ENCODE assay signal across 24 cellular contexts in the genomic region with DNA sequence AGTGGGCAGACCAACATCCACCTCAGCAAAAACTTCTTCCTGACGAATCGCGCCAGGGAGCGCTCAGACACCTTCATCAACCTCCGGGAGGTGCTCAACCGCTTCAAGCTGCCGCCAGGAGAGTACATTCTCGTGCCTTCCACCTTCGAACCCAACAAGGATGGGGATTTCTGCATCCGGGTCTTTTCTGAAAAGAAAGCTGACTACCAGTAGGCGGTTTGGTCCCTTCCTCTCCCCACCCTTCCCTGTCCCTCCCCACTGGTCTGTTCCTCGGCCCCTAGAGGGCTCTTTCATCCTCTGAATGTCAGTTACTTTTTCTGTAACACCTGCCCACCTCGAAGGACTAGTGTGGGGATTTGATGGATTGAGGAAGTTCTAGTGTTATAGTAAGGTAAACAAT. TPM values are rescaled to one million over a fixed set of nuclear protein-coding genes. Genes with fewer than 3 reads are reported as not detected.
DNase-seq lines count a peak whose midpoint lies in the region; ATAC-seq and TF ChIP-seq lines count a peak whose summit lies in the region.
"Had no signal": no experiment of that assay in that cellular context is flagged by ENCODE, and none has a peak within 500 bp of the region (broad histone marks: within the 10 kb centered on the region; RNA-seq: fewer than 3 reads in every experiment).

No MANE protein-coding gene starts in this region.

- no peaks in the 10 kb centered on the region for H3K9me3 ChIP-seq in A673 (ENCODE audit: low read depth, low read length, poor library complexity, severe bottlenecking)

- H3K27me3 Mint-ChIP-seq in effector memory CD8-positive, alpha-beta T cell: no peaks in the 10 kb centered on the region
- H3K27me3 Mint-ChIP-seq: activated naive CD8-positive, alpha-beta T cell treated with anti-CD3 and anti-CD28 coated beads for 36 hours; stimulated activated naive CD8-positive, alpha-beta T cell treated with anti-CD3 and anti-CD28 coated beads, Interleukin-15, amount 100 ng/mL, for 72 hours had no signal

- POLR2A ChIA-PET in A673 (lab: Charles Lee; ENCODE audit: low non-redundant PET): no interaction called here

- no peak for DNase-seq in A673 (ENCODE audit: low spot score)
- DNase-seq in ELF-1 (ENCODE audit: low read depth, low spot score): peak; percentile 72
- peak; percentile 22 for DNase-seq in NCI-H69 (lab: John Stamatoyannopoulos, UW)
- DNase-seq in effector memory CD8-positive, alpha-beta T cell: no peak
- DNase-seq in EL: no peak
- no peak for DNase-seq in DMS153 (lab: John Stamatoyannopoulos, UW)
- DNase-seq: activated CD4-positive, alpha-beta T cell treated with anti-CD3 and anti-CD28 coated beads, Interleukin-2, amount 50 U/mL, for 48 hours; activated naive CD8-positive, alpha-beta T cell treated with anti-CD3 and anti-CD28 coated beads for 36 hours; activated T-cell treated with anti-CD3 and anti-CD28 coated beads, Interleukin-2, amount 50 U/mL, for 1 hour; AML-193; cortex of kidney; foreskin fibroblast; GF-D8; hypothalamus; KG1; NCI-H2029; stimulated activated CD4-positive, alpha-beta T cell treated with anti-CD3 and anti-CD28 coated beads, Interleukin-2, amount 100 ng/mL, for 24 hours; stimulated activated naive CD8-positive, alpha-beta T cell treated with anti-CD3 and anti-CD28 coated beads, Interleukin-15, amount 100 ng/mL, for 72 hours; trophoblast cell had no signal

- H3K4me3 ChIP-seq in A673 (ENCODE audit: low read depth, low read length, poor library complexity, severe bottlenecking): no peak overlapping the region
- H3K4me3 ChIP-seq: GM12878 had no signal

- CTCF ChIA-PET in A673 (lab: Charles Lee): no interaction called here

- no TSS peak for BruUV-seq in A673 (replicated peaks; lab: Mats Ljungman, UMichigan)

- H3K4me1 ChIP-seq in A673 (ENCODE audit: insufficient read depth, low read length, poor library complexity, severe bottlenecking): no peaks in the 10 kb centered on the region

- 0 out of 2 replicates have a peak, but pooled peaks have one; percentile 15 for TF ChIP-seq CTCF in A673 (conservative IDR thresholded peaks at IDR 0.05; ENCODE audit: low read depth, low read length)

- no peak for ATAC-seq in effector memory CD8-positive, alpha-beta T cell (replicated peaks)
- ATAC-seq in GM21447 (IDR thresholded peaks at IDR 0.05; ENCODE audit: unreplicated experiment) (no peak), HG03342 (IDR thresholded peaks at IDR 0.05; ENCODE audit: unreplicated experiment) (no peak)
- ATAC-seq: GM12878; stimulated activated naive CD8-positive, alpha-beta T cell treated with anti-CD3 and anti-CD28 coated beads, Interleukin-15, amount 100 ng/mL, for 72 hours had no signal

- peaks cover 82% of the 10 kb centered on the region for H3K36me3 Mint-ChIP-seq in effector memory CD8-positive, alpha-beta T cell (ENCODE audit: insufficient read depth)

- H3K27ac Mint-ChIP-seq in effector memory CD8-positive, alpha-beta T cell: peak overlapping the region; percentile 44 to 59
- H3K27ac Mint-ChIP-seq: activated naive CD8-positive, alpha-beta T cell treated with anti-CD3 and anti-CD28 coated beads for 36 hours; nephron; T-helper 1 cell treated with Interleukin-12 subunit alpha and Interleukin-12 subunit beta and Interleukin-4 antibody, amounts not matched to agents 30 μg/mL and 1 μg/mL, for 36 hours had no signal

- H3K27me3 ChIP-seq in A673 (replicated peaks; ENCODE audit: insufficient read depth, low read depth, low read length, poor library complexity): no peaks in the 10 kb centered on the region

- no peak overlapping the region for H3K27ac ChIP-seq in A673 (ENCODE audit: low read depth, low read length, poor library complexity, severe bottlenecking)

- intact Hi-C loops in A673 (cut with micrococcal nuclease; ENCODE audit: unreplicated experiment): no loop called here

- peaks cover 46% of the 10 kb centered on the region for H3K36me3 ChIP-seq in A673 (ENCODE audit: insufficient read depth, low read length, poor library complexity, severe bottlenecking)

- no peak overlapping the region for H3K4me3 Mint-ChIP-seq in effector memory CD8-positive, alpha-beta T cell
- H3K4me3 Mint-ChIP-seq: activated naive CD8-positive, alpha-beta T cell treated with anti-CD3 and anti-CD28 coated beads for 36 hours; nephron; stimulated activated naive CD8-positive, alpha-beta T cell treated with anti-CD3 and anti-CD28 coated beads, Interleukin-15, amount 100 ng/mL, for 72 hours; T-helper 1 cell treated with Interleukin-12 subunit alpha and Interleukin-12 subunit beta and Interleukin-4 antibody, amounts not matched to agents 30 μg/mL and 1 μg/mL, for 36 hours had no signal

- H3K9me3 Mint-ChIP-seq in effector memory CD8-positive, alpha-beta T cell: no peaks in the 10 kb centered on the region
- H3K9me3 Mint-ChIP-seq: activated naive CD8-positive, alpha-beta T cell treated with anti-CD3 and anti-CD28 coated beads for 36 hours; nephron; stimulated activated naive CD8-positive, alpha-beta T cell treated with anti-CD3 and anti-CD28 coated beads, Interleukin-15, amount 100 ng/mL, for 72 hours; T-helper 1 cell treated with Interleukin-12 subunit alpha and Interleukin-12 subunit beta and Interleukin-4 antibody, amounts not matched to agents 30 μg/mL and 1 μg/mL, for 36 hours had no signal

- no peaks in the 10 kb centered on the region for H3K4me1 Mint-ChIP-seq in effector memory CD8-positive, alpha-beta T cell (ENCODE audit: low read depth in 2 of 2)
- H3K4me1 Mint-ChIP-seq: activated naive CD8-positive, alpha-beta T cell treated with anti-CD3 and anti-CD28 coated beads for 36 hours; stimulated activated naive CD8-positive, alpha-beta T cell treated with anti-CD3 and anti-CD28 coated beads, Interleukin-15, amount 100 ng/mL, for 72 hours had no signal

RNA-seq across cellular contexts. Expression of a gene that starts 46.9 kb away (rescaled TPM):
- 131 and 137 TPM in 2 replicates for total RNA-seq in A673 (2021)

Comparison
In these comparisons a context has a peak if more than half of its experiments do, and no peak if none do; other contexts are left out.
1. DNase-seq: peak in ELF-1 (single experiment) and NCI-H69 (single experiment); none in A673 (single experiment), effector memory CD8-positive, alpha-beta T cell (0 of 3), EL (single experiment) and DMS153 (single experiment).